Comparison of ENCODE assay signal across 19 cellular contexts in genomic region chr4:16705341-16705740, GRCh38.
"Had no signal": no experiment of that assay in that cellular context is flagged by ENCODE, and none has a peak within 500 bp of the region (broad histone marks: within the 10 kb centered on the region; RNA-seq: fewer than 3 reads in every experiment).

No MANE protein-coding gene starts in this region.

- H3K27ac Mint-ChIP-seq: activated CD8-positive, alpha-beta T cell treated with anti-CD3 and anti-CD28 coated beads for 36 hours; activated naive CD4-positive, alpha-beta T cell treated with anti-CD3 and anti-CD28 coated beads, Interleukin-2, amount 50 U/mL, for 24 hours; activated naive CD8-positive, alpha-beta T cell treated with anti-CD3 and anti-CD28 coated beads, Interleukin-2, amount 50 U/mL, for 24 hours; activated T-helper 17 cell treated with anti-CD3 and anti-CD28 coated beads, Interleukin-2, amount 50 U/mL, for 72 hours; endodermal cell; naive B cell had no signal

- ATAC-seq: activated CD8-positive, alpha-beta T cell treated with anti-CD3 and anti-CD28 coated beads for 36 hours; activated naive CD8-positive, alpha-beta T cell treated with anti-CD3 and anti-CD28 coated beads, Interleukin-2, amount 50 U/mL, for 24 hours; activated T-cell treated with anti-CD3 and anti-CD28 coated beads, Interleukin-2, amount 50 U/mL, for 4 hours; activated T-helper 17 cell treated with anti-CD3 and anti-CD28 coated beads, Interleukin-2, amount 50 U/mL, for 72 hours; esophagus mucosa had no signal

- H3K9me3 Mint-ChIP-seq: activated CD8-positive, alpha-beta T cell treated with anti-CD3 and anti-CD28 coated beads for 36 hours; activated naive CD4-positive, alpha-beta T cell treated with anti-CD3 and anti-CD28 coated beads, Interleukin-2, amount 50 U/mL, for 24 hours; activated T-cell treated with anti-CD3 and anti-CD28 coated beads, Interleukin-2, amount 50 U/mL, for 4 hours; endodermal cell had no signal

- H3K4me3 Mint-ChIP-seq: activated CD8-positive, alpha-beta T cell treated with anti-CD3 and anti-CD28 coated beads for 36 hours; activated naive CD4-positive, alpha-beta T cell treated with anti-CD3 and anti-CD28 coated beads, Interleukin-2, amount 50 U/mL, for 24 hours; activated naive CD8-positive, alpha-beta T cell treated with anti-CD3 and anti-CD28 coated beads, Interleukin-2, amount 50 U/mL, for 24 hours; activated T-cell treated with anti-CD3 and anti-CD28 coated beads, Interleukin-2, amount 50 U/mL, for 4 hours; activated T-helper 17 cell treated with anti-CD3 and anti-CD28 coated beads, Interleukin-2, amount 50 U/mL, for 72 hours; endodermal cell; naive B cell had no signal

- H3K27me3 Mint-ChIP-seq: activated naive CD8-positive, alpha-beta T cell treated with anti-CD3 and anti-CD28 coated beads, Interleukin-2, amount 50 U/mL, for 24 hours had no signal

- H3K36me3 Mint-ChIP-seq: activated naive CD4-positive, alpha-beta T cell treated with anti-CD3 and anti-CD28 coated beads, Interleukin-2, amount 50 U/mL, for 24 hours; naive B cell had no signal

- H3K4me1 Mint-ChIP-seq: activated naive CD4-positive, alpha-beta T cell treated with anti-CD3 and anti-CD28 coated beads, Interleukin-2, amount 50 U/mL, for 24 hours; activated naive CD8-positive, alpha-beta T cell treated with anti-CD3 and anti-CD28 coated beads, Interleukin-2, amount 50 U/mL, for 24 hours; activated T-helper 17 cell treated with anti-CD3 and anti-CD28 coated beads, Interleukin-2, amount 50 U/mL, for 72 hours; naive B cell had no signal

- DNase-seq: activated CD4-positive, alpha-beta T cell treated with anti-CD3 and anti-CD28 coated beads for 1 hour; activated CD4-positive, alpha-beta T cell treated with anti-CD3 and anti-CD28 coated beads, Interleukin-2, amount 50 U/mL, for 1 hour; activated CD8-positive, alpha-beta T cell treated with anti-CD3 and anti-CD28 coated beads for 36 hours; activated naive CD8-positive, alpha-beta T cell treated with anti-CD3 and anti-CD28 coated beads, Interleukin-2, amount 50 U/mL, for 24 hours; activated T-cell treated with anti-CD3 and anti-CD28 coated beads, Interleukin-2, amount 50 U/mL, for 4 hours; central memory CD4-positive, alpha-beta T cell; endodermal cell; foreskin fibroblast; left ventricle myocardium inferior; naive B cell; posterior cingulate gyrus; right cardiac atrium; stimulated activated CD4-positive, alpha-beta T cell treated with anti-CD3 and anti-CD28 coated beads, Interleukin-15, amount 100 ng/mL, for 24 hours; stimulated activated CD4-positive, alpha-beta T cell treated with anti-CD3 and anti-CD28 coated beads, Interleukin-2, amount 100 ng/mL, for 24 hours; stimulated activated naive CD4-positive, alpha-beta T cell treated with Interleukin-2 at 50 U/mL for 16 hours; T-helper 2 cell had no signal
